In the genomic region with DNA sequence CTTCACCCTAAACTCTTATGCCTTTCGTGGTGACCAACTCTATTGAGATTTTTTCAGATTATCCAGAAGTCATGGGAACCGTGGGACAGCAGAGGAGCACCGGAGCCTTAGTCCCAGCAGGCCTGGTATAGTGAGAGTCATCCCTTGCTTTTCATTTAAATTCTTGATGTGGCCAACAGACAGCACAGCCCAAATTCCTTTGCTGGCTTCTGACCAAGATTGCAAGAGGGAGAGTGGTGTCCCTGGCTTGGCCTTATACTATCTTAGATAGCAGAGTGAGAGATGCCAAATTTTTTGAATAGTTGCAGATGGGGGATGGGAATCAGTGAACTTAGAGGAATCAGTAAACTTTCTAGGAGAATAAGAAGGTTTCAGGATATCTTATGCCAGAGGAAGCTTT, we compare ENCODE assay signal across 10 cellular contexts. TPM values are rescaled to one million over a fixed set of nuclear protein-coding genes. Genes with fewer than 3 reads are reported as not detected.
DNase-seq lines count a peak whose midpoint lies in the region; ATAC-seq, FAIRE-seq and TF ChIP-seq lines count a peak whose summit lies in the region.
"Had no signal": no experiment of that assay in that cellular context is flagged by ENCODE, and none has a peak within 500 bp of the region (broad histone marks: within the 10 kb centered on the region; RNA-seq: fewer than 3 reads in every experiment).

No MANE protein-coding gene starts in this region.

- H3K4me3 ChIP-seq in bronchial epithelial cell (ENCODE audit: low read depth, low read length), result no peak overlapping the region

- no peak for FAIRE-seq in bronchial epithelial cell (lab: Jason Lieb, UNC)
- no peak for FAIRE-seq in D721Med (lab: Jason Lieb, UNC)

- DNase-seq in Right ventricle myocardium inferior (ENCODE audit: missing footprints) (peak; percentile 69), cardiac septum (ENCODE audit: low spot score) (no peak), bronchial epithelial cell (ENCODE audit: low read depth) (peak; percentile 17), left lobe of liver (ENCODE audit: low spot score) (peak; percentile 52), D721Med (ENCODE audit: insufficient read length, low spot score) (no peak), D341Med (ENCODE audit: low spot score) (no peak), T-helper 2 cell (no peak), DMS114 treated with DMSO at 0.1 percent for 48 hours (lab: John Stamatoyannopoulos, UW; ENCODE audit: unreplicated experiment) (no peak)
- DNase-seq: activated CD8-positive, alpha-beta memory T cell treated with anti-CD3 and anti-CD28 coated beads for 24 hours; NCI-H69 had no signal

- no peaks in the 10 kb centered on the region for H3K27me3 ChIP-seq in bronchial epithelial cell (ENCODE audit: control insufficient read depth, insufficient read depth, low read length)

- ATAC-seq in Right ventricle myocardium inferior (peak; percentile 86), left lobe of liver (peak; percentile 83)

- TF ChIP-seq CTCF in bronchial epithelial cell (IDR thresholded peaks at IDR 0.05; ENCODE audit: insufficient read depth, low read length, severe bottlenecking), result no peak
- no peak for TF ChIP-seq CTCF in D721Med (IDR thresholded peaks at IDR 0.05; ENCODE audit: insufficient read depth, missing control alignments)

- H3K36me3 ChIP-seq in bronchial epithelial cell (ENCODE audit: control insufficient read depth, insufficient read depth, low read length), result no peaks in the 10 kb centered on the region

- intact Hi-C loops in Right ventricle myocardium inferior (cut with DNase I) (loop anchor here (5.0 kb wide), 1 partner anchor 319 kb away; no protein-coding TSS in a partner anchor), cardiac septum (cut with DNase I) (loop anchor here (10.0 kb wide), 1 partner anchor 127 kb away; the partner anchor contains the start of gene UTRN)

RNA-seq across cellular contexts. Expression of gene STX11, which starts 7.8 kb away (rescaled TPM):
- total RNA-seq in Right ventricle myocardium inferior (11.1 TPM), cardiac septum (8.8 TPM), bronchial epithelial cell (0.26 and 0.51 TPM in 2 replicates), left lobe of liver (0.75 TPM)

Comparison
In these comparisons a context has a peak if more than half of its experiments do, and no peak if none do; other contexts are left out.
1. DNase-seq: peak in Right ventricle myocardium inferior (single experiment), bronchial epithelial cell (single experiment) and left lobe of liver (single experiment); none in cardiac septum (single experiment), D721Med (single experiment), D341Med (single experiment), T-helper 2 cell (0 of 5) and DMS114 treated with DMSO at 0.1 percent for 48 hours (single experiment).